Comparison of ENCODE assay signal across 1 cellular context in genomic region chr1:53899206-53899628, GRCh38.
TF ChIP-seq lines count a peak whose summit lies in the region.

No MANE protein-coding gene starts in this region.

TF ChIP-seq in GM12878, 131 proteins besides CTCF, POLR2A, EP300 and RAD21:
- TF ChIP-seq NRF1 (conservative IDR thresholded peaks at IDR 0.05; ENCODE audit: low read depth, low read length), result no peak
- no peak for TF ChIP-seq ZBED1 (IDR thresholded peaks at IDR 0.05; ENCODE audit: borderline replicate concordance)
- TF ChIP-seq RBBP5 (conservative IDR thresholded peaks at IDR 0.05), result no peak
- TF ChIP-seq HCFC1 (IDR thresholded peaks at IDR 0.05; ENCODE audit: low read length), result no peak
- no peak for TF ChIP-seq ZBTB4 (CRISPR knock-in tag; IDR thresholded peaks at IDR 0.05)
- TF ChIP-seq RB1 (IDR thresholded peaks at IDR 0.05; ENCODE audit: borderline replicate concordance), result no peak
- TF ChIP-seq IRF5 (IDR thresholded peaks at IDR 0.05; ENCODE audit: borderline replicate concordance), result no peak
- TF ChIP-seq IRF4 (IDR thresholded peaks at IDR 0.05; ENCODE audit: low read depth, low read length), result no peak
- TF ChIP-seq CHD1 (IDR thresholded peaks at IDR 0.05; ENCODE audit: low read depth, low read length), result no peak
- no peak for TF ChIP-seq NR2C2 (IDR thresholded peaks at IDR 0.05; ENCODE audit: borderline replicate concordance, control insufficient read depth, insufficient read length, low read depth)
- TF ChIP-seq STAT3 (IDR thresholded peaks at IDR 0.05; ENCODE audit: low read depth, low read length), result no peak
- TF ChIP-seq TCF12 (IDR thresholded peaks at IDR 0.05; ENCODE audit: low read depth, low read length), result no peak
- no peak for TF ChIP-seq CREB1 (IDR thresholded peaks at IDR 0.05; ENCODE audit: low read depth)
TF ChIP-seq in GM12878: peak in this region for 0.
